In the genomic region with DNA sequence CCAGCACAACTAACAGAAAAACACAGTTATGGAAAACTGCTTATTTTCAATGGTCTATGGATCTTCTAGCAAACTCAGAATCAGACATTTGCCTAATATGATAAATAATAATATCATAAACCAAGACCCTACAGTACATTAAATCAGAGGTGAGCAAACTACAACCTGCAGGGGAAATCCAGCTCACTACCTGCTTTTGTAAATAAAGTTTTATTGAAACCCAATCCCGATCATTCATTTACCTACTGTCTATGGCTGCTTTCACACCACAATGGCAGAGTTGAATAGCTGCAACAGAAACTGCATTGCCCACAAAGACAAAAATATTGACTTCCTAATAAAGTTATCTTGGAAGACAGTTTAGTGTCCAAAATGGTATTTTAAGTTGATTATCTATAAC, we compare ENCODE assay signal across 20 cellular contexts.
DNase-seq lines count a peak whose midpoint lies in the region; ATAC-seq, FAIRE-seq and TF ChIP-seq lines count a peak whose summit lies in the region.
"Had no signal": no experiment of that assay in that cellular context is flagged by ENCODE, and none has a peak within 500 bp of the region (broad histone marks: within the 10 kb centered on the region; RNA-seq: fewer than 3 reads in every experiment).

No MANE protein-coding gene starts in this region.

- DNase-seq in Karpas-422 (no peak), GM12878 (ENCODE audit: low read depth, low spot score) (no peak), OCI-M2 (lab: John Stamatoyannopoulos, UW; ENCODE audit: unreplicated experiment) (no peak), urothelium cell line (ENCODE audit: low spot score) (no peak), NCI-H2196 treated with DMSO at 0.1 percent for 48 hours (lab: John Stamatoyannopoulos, UW; ENCODE audit: unreplicated experiment) (no peak)
- DNase-seq: 8988T; ACHN; BE2C; CD4-positive, CD25-positive, alpha-beta regulatory T cell; COR-L47; DMS 273 treated with DMSO at 0.1 percent for 48 hours; DMS153; DMS53; DMS79; DND-41; GF-D8 had no signal

- peak overlapping the region; percentile 88 for H3K27ac ChIP-seq in Karpas-422 (ENCODE audit: low read length)
- no peak overlapping the region for H3K27ac ChIP-seq in GM12878 (ENCODE audit: control insufficient read depth, insufficient read depth)
- H3K27ac ChIP-seq: BLaER1 had no signal

- H4K20me1 ChIP-seq in Karpas-422 (ENCODE audit: insufficient read depth, low read depth, low read length): no peaks in the 10 kb centered on the region
- H4K20me1 ChIP-seq in GM12878 (ENCODE audit: control insufficient read depth, insufficient read depth): no peaks in the 10 kb centered on the region
- H4K20me1 ChIP-seq: BLaER1 had no signal

- CTCF ChIA-PET in GM12878 (lab: Yijun Ruan, JAX): interaction anchor here (2.2 kb wide), 1 partner anchor 197 kb away, joined by 9 read pairs; no protein-coding TSS in a partner anchor

- no peak for TF ChIP-seq EP300 in GM12878 (IDR thresholded peaks at IDR 0.05; ENCODE audit: borderline replicate concordance in 1 of 2, control insufficient read depth in 1 of 2, low read depth in 2 of 2, low read length in 2 of 2)

- SMC1A ChIA-PET in GM12878 (lab: Charles Lee; ENCODE audit: uncharacterized antibody, unreplicated experiment): interaction anchor here (1.1 kb wide), 1 partner anchor 8 kb away, joined by 3 read pairs; no protein-coding TSS in a partner anchor

- no peak for TF ChIP-seq POLR2A in GM12878 (IDR thresholded peaks at IDR 0.05; ENCODE audit: low read depth, low read length)

- 100% methylated on average over 1 of the region's 1 CpG for whole genome bisulfite sequencing in GM12878 (ENCODE audit: insufficient coverage, insufficient replicate concordance, low lambda C conversion rate, missing lambda C conversion rate)

- ATAC-seq in GM12878: no peak

- intact Hi-C loops in GM12878 (cut with micrococcal nuclease; ENCODE audit: unreplicated experiment): no loop called here

- POLR2A ChIA-PET in GM12878 (lab: Charles Lee): no interaction called here

- RAD21 ChIA-PET in GM12878 (lab: Charles Lee; ENCODE audit: unreplicated experiment): no interaction called here

- TF ChIP-seq CTCF in GM12878 (IDR thresholded peaks at IDR 0.05 in 2 of 3, conservative IDR thresholded peaks at IDR 0.05 in 1 of 3; ENCODE audit: control insufficient read depth in 2 of 3, extremely low read depth in 1 of 3, insufficient read depth in 1 of 3, low read depth in 3 of 3, low read length in 3 of 3): no peak

- H3K36me3 ChIP-seq in Karpas-422 (ENCODE audit: insufficient read depth, low read length) (no peaks in the 10 kb centered on the region), GM12878 (ENCODE audit: control insufficient read depth in 2 of 2, insufficient read depth in 2 of 2, low read length in 1 of 2) (no peaks in the 10 kb centered on the region)
- H3K36me3 ChIP-seq: BE2C, BLaER1 had no signal

- H3K9ac ChIP-seq in Karpas-422 (ENCODE audit: low read length): peak overlapping the region; percentile 63; the same call in 1 of the 2 replicates
- H3K9ac ChIP-seq in GM12878 (ENCODE audit: control insufficient read depth, insufficient read depth, low read length): no peak overlapping the region
- H3K9ac ChIP-seq: BLaER1 had no signal

- H3K27me3 ChIP-seq in Karpas-422 (ENCODE audit: low read length): no peaks in the 10 kb centered on the region
- H3K27me3 ChIP-seq in GM12878 (replicated peaks in 1 of 2; ENCODE audit: control insufficient read depth in 2 of 2, insufficient read depth in 2 of 2, low read length in 1 of 2): no peaks in the 10 kb centered on the region
- H3K27me3 ChIP-seq: BLaER1 had no signal

- FAIRE-seq in GM12878 (lab: Jason Lieb, UNC): no peak
- no peak for FAIRE-seq in urothelium cell line (lab: Jason Lieb, UNC)
- FAIRE-seq: A204.1, G401.6, GM18507 had no signal

- no TSS peak for BruUV-seq in GM12878 (replicated peaks; lab: Mats Ljungman, UMichigan)

- TF ChIP-seq RAD21 in GM12878 (IDR thresholded peaks at IDR 0.05; ENCODE audit: insufficient read depth, low read depth, low read length): no peak

- H3K4me3 ChIP-seq in Karpas-422 (ENCODE audit: low read length) (no peak overlapping the region), GM12878 (no peak overlapping the region)
- H3K4me3 ChIP-seq: BLaER1 had no signal

- peak overlapping the region; percentile 68 for H3K4me2 ChIP-seq in Karpas-422 (ENCODE audit: low read depth, low read length, poor library complexity, severe bottlenecking)
- no peak overlapping the region for H3K4me2 ChIP-seq in GM12878 (ENCODE audit: control insufficient read depth, insufficient read depth)
- H3K4me2 ChIP-seq: BLaER1 had no signal

- H3K9me3 ChIP-seq in Karpas-422 (ENCODE audit: low read length) (no peaks in the 10 kb centered on the region), GM12878 (replicated peaks; ENCODE audit: control insufficient read depth, insufficient read depth, low read length) (no peaks in the 10 kb centered on the region)
- H3K9me3 ChIP-seq: BE2C, BLaER1 had no signal

- H3K9me2 ChIP-seq in Karpas-422 (replicated peaks; ENCODE audit: insufficient read depth, low read length): no peaks in the 10 kb centered on the region

- H3K79me2 ChIP-seq in Karpas-422 (ENCODE audit: low read length) (0 out of 2 replicates have a peak, but pooled peaks cover 2% of the 10 kb centered on the region), GM12878 (ENCODE audit: control insufficient read depth, insufficient read depth, low read length) (no peaks in the 10 kb centered on the region)

- no peak overlapping the region for H2AFZ ChIP-seq in Karpas-422 (ENCODE audit: low read length)
- no peak overlapping the region for H2AFZ ChIP-seq in GM12878 (ENCODE audit: control insufficient read depth, low read depth, low read length)

- in situ Hi-C loops in GM12878 (cut with MboI): no loop called here

- H3K4me1 ChIP-seq in Karpas-422 (ENCODE audit: low read length) (peaks cover 59% of the 10 kb centered on the region), GM12878 (ENCODE audit: control insufficient read depth, insufficient read depth, low read length) (peaks cover 22% of the 10 kb centered on the region)
- H3K4me1 ChIP-seq: BE2C, BLaER1 had no signal

TF ChIP-seq in GM12878, 131 proteins besides CTCF, POLR2A, EP300 and RAD21:
- TF ChIP-seq ZNF207 (IDR thresholded peaks at IDR 0.05; ENCODE audit: borderline replicate concordance) (no peak), MEF2A (IDR thresholded peaks at IDR 0.05; ENCODE audit: insufficient read depth, low read depth, low read length) (no peak), STAT3 (IDR thresholded peaks at IDR 0.05; ENCODE audit: low read depth, low read length) (no peak), ZBED1 (IDR thresholded peaks at IDR 0.05; ENCODE audit: borderline replicate concordance) (no peak), WRNIP1 (IDR thresholded peaks at IDR 0.05; ENCODE audit: borderline replicate concordance, low read depth, low read length) (no peak)
- TF ChIP-seq, protein P1, sequence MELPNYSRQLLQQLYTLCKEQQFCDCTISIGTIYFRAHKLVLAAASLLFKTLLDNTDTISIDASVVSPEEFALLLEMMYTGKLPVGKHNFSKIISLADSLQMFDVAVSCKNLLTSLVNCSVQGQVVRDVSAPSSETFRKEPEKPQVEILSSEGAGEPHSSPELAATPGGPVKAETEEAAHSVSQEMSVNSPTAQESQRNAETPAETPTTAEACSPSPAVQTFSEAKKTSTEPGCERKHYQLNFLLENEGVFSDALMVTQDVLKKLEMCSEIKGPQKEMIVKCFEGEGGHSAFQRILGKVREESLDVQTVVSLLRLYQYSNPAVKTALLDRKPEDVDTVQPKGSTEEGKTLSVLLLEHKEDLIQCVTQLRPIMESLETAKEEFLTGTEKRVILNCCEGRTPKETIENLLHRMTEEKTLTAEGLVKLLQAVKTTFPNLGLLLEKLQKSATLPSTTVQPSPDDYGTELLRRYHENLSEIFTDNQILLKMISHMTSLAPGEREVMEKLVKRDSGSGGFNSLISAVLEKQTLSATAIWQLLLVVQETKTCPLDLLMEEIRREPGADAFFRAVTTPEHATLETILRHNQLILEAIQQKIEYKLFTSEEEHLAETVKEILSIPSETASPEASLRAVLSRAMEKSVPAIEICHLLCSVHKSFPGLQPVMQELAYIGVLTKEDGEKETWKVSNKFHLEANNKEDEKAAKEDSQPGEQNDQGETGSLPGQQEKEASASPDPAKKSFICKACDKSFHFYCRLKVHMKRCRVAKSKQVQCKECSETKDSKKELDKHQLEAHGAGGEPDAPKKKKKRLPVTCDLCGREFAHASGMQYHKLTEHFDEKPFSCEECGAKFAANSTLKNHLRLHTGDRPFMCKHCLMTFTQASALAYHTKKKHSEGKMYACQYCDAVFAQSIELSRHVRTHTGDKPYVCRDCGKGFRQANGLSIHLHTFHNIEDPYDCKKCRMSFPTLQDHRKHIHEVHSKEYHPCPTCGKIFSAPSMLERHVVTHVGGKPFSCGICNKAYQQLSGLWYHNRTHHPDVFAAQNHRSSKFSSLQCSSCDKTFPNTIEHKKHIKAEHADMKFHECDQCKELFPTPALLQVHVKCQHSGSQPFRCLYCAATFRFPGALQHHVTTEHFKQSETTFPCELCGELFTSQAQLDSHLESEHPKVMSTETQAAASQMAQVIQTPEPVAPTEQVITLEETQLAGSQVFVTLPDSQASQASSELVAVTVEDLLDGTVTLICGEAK (IDR thresholded peaks at IDR 0.05; ENCODE audit: borderline replicate concordance): peak; percentile 74
